1 cellular context compared by ENCODE assay signal in the genomic region with DNA sequence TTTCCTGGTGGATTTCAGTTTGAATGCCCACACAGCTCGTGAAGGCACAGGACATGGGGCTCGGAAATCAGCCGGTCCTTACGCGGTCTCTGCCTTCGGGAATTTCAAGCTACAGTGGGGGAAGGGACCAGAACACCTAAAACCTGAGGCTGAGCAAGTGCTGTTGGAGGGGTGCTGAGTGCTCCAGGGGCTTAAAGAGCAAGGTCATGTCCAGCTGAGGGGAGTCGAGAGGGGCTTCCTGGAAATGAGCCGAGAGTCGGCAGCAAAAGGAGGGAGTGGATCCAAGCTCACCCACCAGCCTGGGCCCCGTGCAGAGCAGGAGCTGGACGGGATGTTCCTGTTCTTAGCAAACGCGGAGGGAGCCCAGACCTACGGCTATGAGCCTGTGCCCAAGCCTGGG.
TF ChIP-seq lines count a peak whose summit lies in the region.

No MANE protein-coding gene starts in this region.

TF ChIP-seq in SK-N-SH, 30 proteins besides CTCF, POLR2A, EP300 and RAD21 (continued from another document):
- TF ChIP-seq, protein P1, sequence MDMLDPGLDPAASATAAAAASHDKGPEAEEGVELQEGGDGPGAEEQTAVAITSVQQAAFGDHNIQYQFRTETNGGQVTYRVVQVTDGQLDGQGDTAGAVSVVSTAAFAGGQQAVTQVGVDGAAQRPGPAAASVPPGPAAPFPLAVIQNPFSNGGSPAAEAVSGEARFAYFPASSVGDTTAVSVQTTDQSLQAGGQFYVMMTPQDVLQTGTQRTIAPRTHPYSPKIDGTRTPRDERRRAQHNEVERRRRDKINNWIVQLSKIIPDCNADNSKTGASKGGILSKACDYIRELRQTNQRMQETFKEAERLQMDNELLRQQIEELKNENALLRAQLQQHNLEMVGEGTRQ (IDR thresholded peaks at IDR 0.05; ENCODE audit: borderline replicate concordance, low read depth, low read length), result no peak
- no peak for TF ChIP-seq TCF12 (IDR thresholded peaks at IDR 0.05)
- TF ChIP-seq, protein P2, sequence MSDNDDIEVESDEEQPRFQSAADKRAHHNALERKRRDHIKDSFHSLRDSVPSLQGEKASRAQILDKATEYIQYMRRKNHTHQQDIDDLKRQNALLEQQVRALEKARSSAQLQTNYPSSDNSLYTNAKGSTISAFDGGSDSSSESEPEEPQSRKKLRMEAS (IDR thresholded peaks at IDR 0.05; ENCODE audit: low read depth), result no peak
- TF ChIP-seq SMC3 (IDR thresholded peaks at IDR 0.05; ENCODE audit: low read depth, low read length), result no peak
- TF ChIP-seq, protein P3, sequence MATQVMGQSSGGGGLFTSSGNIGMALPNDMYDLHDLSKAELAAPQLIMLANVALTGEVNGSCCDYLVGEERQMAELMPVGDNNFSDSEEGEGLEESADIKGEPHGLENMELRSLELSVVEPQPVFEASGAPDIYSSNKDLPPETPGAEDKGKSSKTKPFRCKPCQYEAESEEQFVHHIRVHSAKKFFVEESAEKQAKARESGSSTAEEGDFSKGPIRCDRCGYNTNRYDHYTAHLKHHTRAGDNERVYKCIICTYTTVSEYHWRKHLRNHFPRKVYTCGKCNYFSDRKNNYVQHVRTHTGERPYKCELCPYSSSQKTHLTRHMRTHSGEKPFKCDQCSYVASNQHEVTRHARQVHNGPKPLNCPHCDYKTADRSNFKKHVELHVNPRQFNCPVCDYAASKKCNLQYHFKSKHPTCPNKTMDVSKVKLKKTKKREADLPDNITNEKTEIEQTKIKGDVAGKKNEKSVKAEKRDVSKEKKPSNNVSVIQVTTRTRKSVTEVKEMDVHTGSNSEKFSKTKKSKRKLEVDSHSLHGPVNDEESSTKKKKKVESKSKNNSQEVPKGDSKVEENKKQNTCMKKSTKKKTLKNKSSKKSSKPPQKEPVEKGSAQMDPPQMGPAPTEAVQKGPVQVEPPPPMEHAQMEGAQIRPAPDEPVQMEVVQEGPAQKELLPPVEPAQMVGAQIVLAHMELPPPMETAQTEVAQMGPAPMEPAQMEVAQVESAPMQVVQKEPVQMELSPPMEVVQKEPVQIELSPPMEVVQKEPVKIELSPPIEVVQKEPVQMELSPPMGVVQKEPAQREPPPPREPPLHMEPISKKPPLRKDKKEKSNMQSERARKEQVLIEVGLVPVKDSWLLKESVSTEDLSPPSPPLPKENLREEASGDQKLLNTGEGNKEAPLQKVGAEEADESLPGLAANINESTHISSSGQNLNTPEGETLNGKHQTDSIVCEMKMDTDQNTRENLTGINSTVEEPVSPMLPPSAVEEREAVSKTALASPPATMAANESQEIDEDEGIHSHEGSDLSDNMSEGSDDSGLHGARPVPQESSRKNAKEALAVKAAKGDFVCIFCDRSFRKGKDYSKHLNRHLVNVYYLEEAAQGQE (IDR thresholded peaks at IDR 0.05; ENCODE audit: low read depth, low read length), result no peak
- no peak for TF ChIP-seq JUND (IDR thresholded peaks at IDR 0.05)
- no peak for TF ChIP-seq RCOR1 (IDR thresholded peaks at IDR 0.05; ENCODE audit: low read length)
- TF ChIP-seq ELF1 (IDR thresholded peaks at IDR 0.05), result no peak
- no peak for TF ChIP-seq TEAD4 (IDR thresholded peaks at IDR 0.05; ENCODE audit: borderline replicate concordance, insufficient read depth)
- TF ChIP-seq, protein P4, sequence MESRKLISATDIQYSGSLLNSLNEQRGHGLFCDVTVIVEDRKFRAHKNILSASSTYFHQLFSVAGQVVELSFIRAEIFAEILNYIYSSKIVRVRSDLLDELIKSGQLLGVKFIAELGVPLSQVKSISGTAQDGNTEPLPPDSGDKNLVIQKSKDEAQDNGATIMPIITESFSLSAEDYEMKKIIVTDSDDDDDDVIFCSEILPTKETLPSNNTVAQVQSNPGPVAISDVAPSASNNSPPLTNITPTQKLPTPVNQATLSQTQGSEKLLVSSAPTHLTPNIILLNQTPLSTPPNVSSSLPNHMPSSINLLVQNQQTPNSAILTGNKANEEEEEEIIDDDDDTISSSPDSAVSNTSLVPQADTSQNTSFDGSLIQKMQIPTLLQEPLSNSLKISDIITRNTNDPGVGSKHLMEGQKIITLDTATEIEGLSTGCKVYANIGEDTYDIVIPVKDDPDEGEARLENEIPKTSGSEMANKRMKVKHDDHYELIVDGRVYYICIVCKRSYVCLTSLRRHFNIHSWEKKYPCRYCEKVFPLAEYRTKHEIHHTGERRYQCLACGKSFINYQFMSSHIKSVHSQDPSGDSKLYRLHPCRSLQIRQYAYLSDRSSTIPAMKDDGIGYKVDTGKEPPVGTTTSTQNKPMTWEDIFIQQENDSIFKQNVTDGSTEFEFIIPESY (IDR thresholded peaks at IDR 0.05; ENCODE audit: borderline replicate concordance, low read depth), result no peak
- no peak for TF ChIP-seq TAF1 (IDR thresholded peaks at IDR 0.05; ENCODE audit: borderline replicate concordance, low read depth, low read length)
- no peak for TF ChIP-seq RFX5 (IDR thresholded peaks at IDR 0.05; ENCODE audit: low read length)
TF ChIP-seq in SK-N-SH: peak in this region for 0.
